In the genomic region with DNA sequence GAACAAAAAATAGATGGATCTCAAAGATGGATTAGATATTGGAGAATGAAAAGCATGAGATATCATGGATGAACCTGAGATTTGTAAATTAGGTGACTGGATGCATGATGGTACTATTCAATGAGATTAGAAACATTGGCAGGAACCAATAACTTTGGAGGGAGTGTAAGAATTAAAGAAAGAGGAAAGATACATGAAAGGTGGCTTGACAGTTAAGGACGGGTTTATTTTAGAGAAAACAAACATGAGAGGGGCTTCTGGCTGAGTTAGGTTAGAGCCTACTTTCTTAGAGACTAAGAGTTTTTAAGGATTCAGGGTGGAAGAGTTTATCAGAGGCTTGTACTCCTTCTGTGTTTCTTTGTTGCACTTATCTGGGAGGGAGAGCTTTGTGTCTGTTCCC, we compare ENCODE assay signal across 27 cellular contexts. TPM values are rescaled to one million over a fixed set of nuclear protein-coding genes. Genes with fewer than 3 reads are reported as not detected.
"Had no signal": no experiment of that assay in that cellular context is flagged by ENCODE, and none has a peak within 500 bp of the region (broad histone marks: within the 10 kb centered on the region; RNA-seq: fewer than 3 reads in every experiment).

No MANE protein-coding gene starts in this region.

- H3K4me1 ChIP-seq: Peyer's patch, SJCRH30 had no signal

- DNase-seq: Karpas-422, KBM-7, MG63, NCI-H1092, NCI-H1105 treated with DMSO at 0.1 percent for 48 hours, NCI-H1417 treated with DMSO at 0.1 percent for 48 hours, NCI-H146, NCI-H1694 treated with DMSO at 0.1 percent for 48 hours, NCI-H1930, NCI-H2081, NCI-H2107, NCI-H226, NCI-H446, NCI-H510A, NCI-H524 treated with DMSO at 0.1 percent for 48 hours, NCI-H69, NCI-H774, PC-9, Peyer's patch, SHP77 treated with DMSO at 0.1 percent for 48 hours had no signal

- FAIRE-seq: HTR-8/SVneo had no signal

- ATAC-seq: Right ventricle myocardium inferior had no signal

- H3K27me3 ChIP-seq: Peyer's patch, SJCRH30 had no signal

- H3K4me2 ChIP-seq: PC-9 had no signal

- H3K27ac ChIP-seq: HL-60, PC-9, SJCRH30 had no signal

- H3K4me3 ChIP-seq: MG63, PC-9, Peyer's patch, SJCRH30 had no signal

- H3K9me3 Mint-ChIP-seq: IgD-negative memory B cell had no signal

- H3K36me3 ChIP-seq: MG63, Peyer's patch, SJCRH30 had no signal

- H3K9me3 ChIP-seq: MG63, Peyer's patch, SJCRH30 had no signal

- H2AFZ ChIP-seq: PC-9 had no signal

RNA-seq across cellular contexts. Expression of gene CR2, which starts 26.3 kb away (rescaled TPM):
- total RNA-seq: Right ventricle myocardium inferior; RPMI7951; T-helper 1 cell treated with Interleukin-12 subunit alpha and Interleukin-12 subunit beta and Interleukin-4 antibody, amounts not matched to agents 30 ng/mL and 1 ng/mL, for 36 hours had no signal
